In the genomic region with DNA sequence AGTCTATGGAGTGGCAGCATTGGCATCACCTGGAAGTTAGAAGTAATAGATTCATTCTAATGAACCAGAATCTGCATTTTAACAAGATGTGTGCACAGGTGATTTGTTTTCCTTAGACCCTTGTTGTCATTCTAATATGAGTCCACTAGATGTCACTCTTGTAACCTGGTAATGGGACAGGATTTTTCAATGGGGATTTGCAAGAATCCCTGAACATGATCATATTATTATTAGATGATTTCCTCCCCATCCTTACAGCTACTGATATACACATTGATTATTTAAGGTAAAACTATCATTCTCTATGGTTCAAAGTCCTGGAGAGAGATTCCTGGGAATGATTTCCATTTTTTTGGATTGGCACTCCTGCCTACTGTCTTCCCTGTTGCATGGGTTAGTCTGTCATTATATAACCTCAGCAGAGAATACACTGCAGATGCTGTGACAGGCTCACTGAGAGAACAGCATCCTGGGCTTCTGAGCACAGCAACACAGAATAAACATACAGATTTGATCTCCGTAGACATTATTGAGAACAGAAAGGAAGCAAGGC, we compare ENCODE assay signal across 10 cellular contexts.
DNase-seq lines count a peak whose midpoint lies in the region; ATAC-seq, FAIRE-seq and TF ChIP-seq lines count a peak whose summit lies in the region.
"Had no signal": no experiment of that assay in that cellular context is flagged by ENCODE, and none has a peak within 500 bp of the region (broad histone marks: within the 10 kb centered on the region; RNA-seq: fewer than 3 reads in every experiment).

No MANE protein-coding gene starts in this region.

- POLR2A ChIA-PET in PC-9 (lab: Charles Lee; ENCODE audit: unreplicated experiment), result no interaction called here

- H3K27ac Mint-ChIP-seq in endothelial cell (ENCODE audit: unreplicated experiment), result no peak overlapping the region
- H3K27ac Mint-ChIP-seq: dendritic cell treated with granulocyte-macrophage colony-stimulating factor and Interleukin-4, amounts not matched to agents 40 ng/mL and 50 ng/mL, for 4 days; stimulated activated naive CD8-positive, alpha-beta T cell treated with anti-CD3 and anti-CD28 coated beads, Interleukin-15, Interleukin-2, amounts not matched to agents 100 ng/mL and 50 ng/mL, for 24 hours had no signal

- H3K4me1 ChIP-seq in PC-9 (replicated peaks; ENCODE audit: insufficient read depth) (no peaks in the 10 kb centered on the region; the same call in 1 of the 2 replicates), mucosa of descending colon (ENCODE audit: low read depth) (no peaks in the 10 kb centered on the region)

- BruUV-seq in PC-9 (replicated peaks; lab: Mats Ljungman, UMichigan), result no TSS peak

- no peaks in the 10 kb centered on the region for H3F3A ChIP-seq in PC-9 (ENCODE audit: insufficient read depth, low read depth)

- H3K9me2 ChIP-seq in PC-9 (ENCODE audit: insufficient read depth), result no peaks in the 10 kb centered on the region

- H2AFZ ChIP-seq in PC-9, result 0 out of 2 replicates have a peak overlapping the region, but pooled peaks have one; percentile 3

- ATAC-seq in mucosa of descending colon, result peak; percentile 87

- peak; percentile 71 for DNase-seq in ACHN
- DNase-seq in HTR-8/SVneo (ENCODE audit: insufficient read length, low spot score), result peak; percentile 51
- DNase-seq in PC-9, result peak; percentile 9 to 52
- DNase-seq in endothelial cell (ENCODE audit: low spot score), result no peak
- DNase-seq in mucosa of descending colon, result no peak
- no peak for DNase-seq in posterior vena cava (ENCODE audit: low spot score)
- DNase-seq in cortex of kidney (lab: John Stamatoyannopoulos, UW), result no peak

- TF ChIP-seq CTCF in GM12875 (IDR thresholded peaks at IDR 0.05; ENCODE audit: borderline replicate concordance, insufficient read depth, low read depth, low read length) (peak; percentile 45; the same call in 1 of the 2 replicates), PC-9 (conservative IDR thresholded peaks at IDR 0.05) (peak; percentile 98), endothelial cell (IDR thresholded peaks at IDR 0.05; ENCODE audit: unreplicated experiment) (peak; percentile 85), mucosa of descending colon (IDR thresholded peaks at IDR 0.05) (no peak)

- H3K36me3 Mint-ChIP-seq in endothelial cell (ENCODE audit: low read depth, unreplicated experiment), result no peaks in the 10 kb centered on the region

- in situ Hi-C loops in ACHN (cut with HindIII; ENCODE audit: low pct_ligation_motif_present, low pct_unique_long_range_greater_than_20kb, low sequenced_read_pairs), result no loop called here

- no peaks in the 10 kb centered on the region for H4K20me1 ChIP-seq in PC-9 (ENCODE audit: insufficient read depth)

- H3K4me3 ChIP-seq in GM12875 (ENCODE audit: low read depth, low read length) (no peak overlapping the region), PC-9 (no peak overlapping the region), mucosa of descending colon (no peak overlapping the region)

- H3K9me3 Mint-ChIP-seq in endothelial cell (ENCODE audit: unreplicated experiment), result no peaks in the 10 kb centered on the region
- H3K9me3 Mint-ChIP-seq: dendritic cell treated with granulocyte-macrophage colony-stimulating factor and Interleukin-4, amounts not matched to agents 40 ng/mL and 50 ng/mL, for 4 days; stimulated activated naive CD8-positive, alpha-beta T cell treated with anti-CD3 and anti-CD28 coated beads, Interleukin-15, Interleukin-2, amounts not matched to agents 100 ng/mL and 50 ng/mL, for 24 hours had no signal

- FAIRE-seq in HTR-8/SVneo (lab: Jason Lieb, UNC), result no peak

- CTCF ChIA-PET in PC-9 (lab: Charles Lee), result interaction anchor here (2.0 kb wide), 1 partner anchor 97 kb away, joined by 6 read pairs; no protein-coding TSS in a partner anchor

- H3K36me3 ChIP-seq in PC-9 (ENCODE audit: low read depth), result no peaks in the 10 kb centered on the region
- H3K36me3 ChIP-seq in mucosa of descending colon (ENCODE audit: low read depth), result no peaks in the 10 kb centered on the region

- no peaks in the 10 kb centered on the region for H3K79me2 ChIP-seq in PC-9 (ENCODE audit: low read depth)

- H3K4me1 Mint-ChIP-seq in endothelial cell (ENCODE audit: unreplicated experiment), result peaks cover 6% of the 10 kb centered on the region

- H3K9me3 ChIP-seq in PC-9 (ENCODE audit: insufficient read depth, low read depth) (no peaks in the 10 kb centered on the region), mucosa of descending colon (no peaks in the 10 kb centered on the region)

- intact Hi-C loops in PC-9 (cut with micrococcal nuclease; ENCODE audit: unreplicated experiment) (loop anchor here (1.0 to 5.0 kb wide), 7 partner anchors 130 to 1403 kb away; no protein-coding TSS in a partner anchor), mucosa of descending colon (cut with DNase I, micrococcal nuclease) (no loop called here), posterior vena cava (cut with DNase I) (loop anchor here in 1 of 2 donors (10.0 kb wide), 1 partner anchor 1375 kb away; a partner anchor contains a TSS)

- H3K27me3 ChIP-seq in PC-9 (ENCODE audit: insufficient read depth, low read depth), result no peaks in the 10 kb centered on the region

- H3K4me3 Mint-ChIP-seq in endothelial cell (ENCODE audit: unreplicated experiment), result no peak overlapping the region
- H3K4me3 Mint-ChIP-seq: dendritic cell treated with granulocyte-macrophage colony-stimulating factor and Interleukin-4, amounts not matched to agents 40 ng/mL and 50 ng/mL, for 4 days; stimulated activated naive CD8-positive, alpha-beta T cell treated with anti-CD3 and anti-CD28 coated beads, Interleukin-15, Interleukin-2, amounts not matched to agents 100 ng/mL and 50 ng/mL, for 24 hours had no signal

- peaks cover 3% of the 10 kb centered on the region for H3K27me3 Mint-ChIP-seq in endothelial cell (ENCODE audit: unreplicated experiment)
- H3K27me3 Mint-ChIP-seq: dendritic cell treated with granulocyte-macrophage colony-stimulating factor and Interleukin-4, amounts not matched to agents 40 ng/mL and 50 ng/mL, for 4 days; stimulated activated naive CD8-positive, alpha-beta T cell treated with anti-CD3 and anti-CD28 coated beads, Interleukin-15, Interleukin-2, amounts not matched to agents 100 ng/mL and 50 ng/mL, for 24 hours had no signal

- no peak overlapping the region for H3K27ac ChIP-seq in PC-9

- no peak overlapping the region for H3K4me2 ChIP-seq in PC-9

Comparison
In these comparisons a context has a peak if more than half of its experiments do, and no peak if none do; other contexts are left out.
1. DNase-seq: peak in ACHN (single experiment), HTR-8/SVneo (single experiment) and PC-9 (2 of 2); none in endothelial cell (single experiment), mucosa of descending colon (0 of 3), posterior vena cava (single experiment) and cortex of kidney (single experiment).